4 cellular contexts compared by ENCODE assay signal in genomic region chr12:130322263-130322662, GRCh38.
A peak's percentile ranks its signal among the peaks of the same experiment; 100 is the strongest.
TF ChIP-seq lines count a peak whose summit lies in the region.

No MANE protein-coding gene starts in this region.

TF ChIP-seq in SK-N-SH, 30 proteins besides CTCF, POLR2A, EP300 and RAD21:
- TF ChIP-seq FOXJ3 (CRISPR knock-in tag; IDR thresholded peaks at IDR 0.05) (peak; percentile 85), TCF12 (IDR thresholded peaks at IDR 0.05) (peak; percentile 19; the same call in 1 of the 2 replicates), RCOR1 (IDR thresholded peaks at IDR 0.05; ENCODE audit: low read length) (peak; percentile 76), REST (IDR thresholded peaks at IDR 0.05; ENCODE audit: low read depth, low read length) (no peak), GATA2 (CRISPR knock-in tag; IDR thresholded peaks at IDR 0.05) (peak; percentile 87)

TF ChIP-seq in SK-N-SH treated with all-trans-retinoic acid at 6 μM for 48 hours, 23 proteins besides CTCF, POLR2A, EP300 and RAD21:
- TF ChIP-seq GLIS3 (CRISPR knock-in tag; IDR thresholded peaks at IDR 0.05), result no peak
- no peak for TF ChIP-seq TSHZ2 (CRISPR knock-in tag; IDR thresholded peaks at IDR 0.05)
- TF ChIP-seq PPARA (CRISPR knock-in tag; IDR thresholded peaks at IDR 0.05; ENCODE audit: borderline replicate concordance), result no peak
- TF ChIP-seq ZC3H10 (CRISPR knock-in tag; IDR thresholded peaks at IDR 0.05), result no peak
- TF ChIP-seq ZFP3 (CRISPR knock-in tag; IDR thresholded peaks at IDR 0.05), result no peak
- TF ChIP-seq TCF4 (CRISPR knock-in tag; IDR thresholded peaks at IDR 0.05; ENCODE audit: borderline replicate concordance), result no peak
- TF ChIP-seq BACH2 (CRISPR knock-in tag; IDR thresholded peaks at IDR 0.05; ENCODE audit: borderline replicate concordance), result no peak
TF ChIP-seq in SK-N-SH treated with all-trans-retinoic acid at 6 μM for 48 hours: peak in this region for 0.

TF ChIP-seq in IMR-90, 13 proteins besides CTCF, POLR2A, EP300 and RAD21:
- TF ChIP-seq CHD1 (IDR thresholded peaks at IDR 0.05; ENCODE audit: low read depth, low read length), result no peak
- no peak for TF ChIP-seq RCOR1 (IDR thresholded peaks at IDR 0.05; ENCODE audit: insufficient replicate concordance, low read length)
- no peak for TF ChIP-seq MAZ (IDR thresholded peaks at IDR 0.05; ENCODE audit: borderline replicate concordance, low read depth, low read length)
- TF ChIP-seq NFE2L2 (IDR thresholded peaks at IDR 0.05; ENCODE audit: low read depth, low read length), result no peak
- TF ChIP-seq CEBPB (IDR thresholded peaks at IDR 0.05; ENCODE audit: low read depth, low read length), result peak; percentile 24; the same call in 1 of the 2 replicates
- TF ChIP-seq SMC3 (IDR thresholded peaks at IDR 0.05; ENCODE audit: low read depth, low read length), result no peak
- TF ChIP-seq, protein P1, sequence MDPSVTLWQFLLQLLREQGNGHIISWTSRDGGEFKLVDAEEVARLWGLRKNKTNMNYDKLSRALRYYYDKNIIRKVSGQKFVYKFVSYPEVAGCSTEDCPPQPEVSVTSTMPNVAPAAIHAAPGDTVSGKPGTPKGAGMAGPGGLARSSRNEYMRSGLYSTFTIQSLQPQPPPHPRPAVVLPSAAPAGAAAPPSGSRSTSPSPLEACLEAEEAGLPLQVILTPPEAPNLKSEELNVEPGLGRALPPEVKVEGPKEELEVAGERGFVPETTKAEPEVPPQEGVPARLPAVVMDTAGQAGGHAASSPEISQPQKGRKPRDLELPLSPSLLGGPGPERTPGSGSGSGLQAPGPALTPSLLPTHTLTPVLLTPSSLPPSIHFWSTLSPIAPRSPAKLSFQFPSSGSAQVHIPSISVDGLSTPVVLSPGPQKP (IDR thresholded peaks at IDR 0.05; ENCODE audit: borderline replicate concordance, low read depth, low read length), result no peak

TF ChIP-seq in K562, 482 proteins besides CTCF, POLR2A, EP300 and RAD21:
- no peak for TF ChIP-seq MCM5 (IDR thresholded peaks at IDR 0.05; ENCODE audit: low read depth)
- TF ChIP-seq CEBPB (tag; IDR thresholded peaks at IDR 0.05), result 0 out of 2 replicates have a peak, but pooled peaks have one; percentile 36
TF ChIP-seq in K562: peak in this region for 1.
